ENCODE assay signal across 21 cellular contexts in genomic region chr6:106670236-106670635, GRCh38.
"Had no signal": no experiment of that assay in that cellular context is flagged by ENCODE, and none has a peak within 500 bp of the region (broad histone marks: within the 10 kb centered on the region; RNA-seq: fewer than 3 reads in every experiment).

No MANE protein-coding gene starts in this region.

- H3K27ac ChIP-seq: heart right ventricle, thoracic aorta, vagina had no signal

- H3K9me3 ChIP-seq: heart right ventricle, thoracic aorta, vagina had no signal

- H3K4me1 ChIP-seq: heart right ventricle, vagina had no signal

- H3K4me3 ChIP-seq: heart right ventricle, thoracic aorta, vagina had no signal

- H3K27me3 ChIP-seq: heart right ventricle, vagina had no signal

- DNase-seq: activated B cell treated with CpG ODN at 0.5 μM for 24 hours; activated CD4-positive, alpha-beta T cell treated with anti-CD3 and anti-CD28 coated beads for 36 hours; activated CD4-positive, alpha-beta T cell treated with anti-CD3 and anti-CD28 coated beads, Interleukin-2, amount 50 U/mL, for 4 hours; activated CD8-positive, alpha-beta memory T cell treated with anti-CD3 and anti-CD28 coated beads, Interleukin-2, amount 50 U/mL, for 48 hours; activated naive CD4-positive, alpha-beta T cell; activated naive CD8-positive, alpha-beta T cell treated with anti-CD3 and anti-CD28 coated beads for 36 hours; activated T-cell treated with anti-CD3 and anti-CD28 coated beads, Interleukin-2, amount 50 U/mL, for 4 hours; central memory CD4-positive, alpha-beta T cell; dermis blood vessel endothelial cell; effector CD8-positive, alpha-beta T cell; erythroblast; foreskin fibroblast; heart right ventricle; islet precursor cell; midbrain; natural killer cell; retina; stimulated activated CD4-positive, alpha-beta T cell treated with anti-CD3 and anti-CD28 coated beads, Interleukin-2, amount 100 ng/mL, for 48 hours; stimulated activated naive CD4-positive, alpha-beta T cell treated with Interleukin-2 at 50 U/mL for 16 hours had no signal

- H3K36me3 ChIP-seq: vagina had no signal
